Comparison of ENCODE assay signal across 9 cellular contexts in genomic region chr14:100825691-100826331, GRCh38. TPM values are rescaled to one million over a fixed set of nuclear protein-coding genes. Genes with fewer than 3 reads are reported as not detected.
DNase-seq lines count a peak whose midpoint lies in the region; ATAC-seq and TF ChIP-seq lines count a peak whose summit lies in the region.
"Had no signal": no experiment of that assay in that cellular context is flagged by ENCODE, and none has a peak within 500 bp of the region (broad histone marks: within the 10 kb centered on the region; RNA-seq: fewer than 3 reads in every experiment).

TSS of gene MEG3 (plus strand) at chr14:100826118.

- ATAC-seq in CD4-positive, alpha-beta T cell (ENCODE audit: poor library complexity) = no peak
- ATAC-seq in activated CD8-positive, alpha-beta T cell treated with anti-CD3 and anti-CD28 coated beads for 36 hours = no peak

- intact Hi-C loops in CD4-positive, alpha-beta T cell (cut with DNase I, micrococcal nuclease) = no loop called here
- intact Hi-C loops in activated CD8-positive, alpha-beta T cell treated with anti-CD3 and anti-CD28 coated beads for 36 hours (cut with micrococcal nuclease) = no loop called here

- TF ChIP-seq CTCF in CD4-positive, alpha-beta T cell (IDR thresholded peaks at IDR 0.05) = no peak
- no peak for TF ChIP-seq CTCF in activated CD8-positive, alpha-beta T cell treated with anti-CD3 and anti-CD28 coated beads for 36 hours (IDR thresholded peaks at IDR 0.05)

- peaks cover 38% of the 10 kb centered on the region for H3K27me3 ChIP-seq in CD4-positive, alpha-beta T cell (ENCODE audit: control insufficient read depth, insufficient read depth, low read length)

- no peaks in the 10 kb centered on the region for H3K9me3 ChIP-seq in CD4-positive, alpha-beta T cell (ENCODE audit: control insufficient read depth, low read length)

- H3K27ac Mint-ChIP-seq in CD4-positive, alpha-beta T cell = no peak within 1 kb of the TSS
- H3K27ac Mint-ChIP-seq in activated CD8-positive, alpha-beta T cell treated with anti-CD3 and anti-CD28 coated beads for 36 hours = no peak within 1 kb of the TSS
- H3K27ac Mint-ChIP-seq: dendritic cell treated with granulocyte-macrophage colony-stimulating factor and Interleukin-4, amounts not matched to agents 40 ng/mL and 50 ng/mL, for 4 days had no signal

- peak; percentile 37 for DNase-seq in GM04503 (ENCODE audit: low read depth)
- DNase-seq in astrocyte of the hippocampus (ENCODE audit: low read depth, low spot score) = peak; percentile 90
- DNase-seq in inferior parietal cortex (ENCODE audit: extremely low spot score) = peak; percentile 36
- DNase-seq in smooth muscle cell of the brain vasculature (ENCODE audit: low read depth, low spot score) = peak; percentile 67
- DNase-seq in CD4-positive, alpha-beta T cell = no peak
- DNase-seq in T-helper 2 cell = no peak
- no peak for DNase-seq in activated CD8-positive, alpha-beta T cell treated with anti-CD3 and anti-CD28 coated beads for 36 hours
- DNase-seq in activated CD4-positive, alpha-beta T cell treated with anti-CD3 and anti-CD28 coated beads, Interleukin-2, amount 50 U/mL, for 48 hours = no peak

- H3K36me3 Mint-ChIP-seq in CD4-positive, alpha-beta T cell (ENCODE audit: low read depth) = no peaks in the 10 kb centered on the region
- H3K36me3 Mint-ChIP-seq in activated CD8-positive, alpha-beta T cell treated with anti-CD3 and anti-CD28 coated beads for 36 hours (ENCODE audit: low read depth) = no peaks in the 10 kb centered on the region

- H3K4me1 Mint-ChIP-seq in CD4-positive, alpha-beta T cell (ENCODE audit: low read depth) = no peaks in the 10 kb centered on the region
- peaks cover 5% of the 10 kb centered on the region for H3K4me1 Mint-ChIP-seq in activated CD8-positive, alpha-beta T cell treated with anti-CD3 and anti-CD28 coated beads for 36 hours (ENCODE audit: low read depth)

- H3K4me3 Mint-ChIP-seq in CD4-positive, alpha-beta T cell = no peak within 1 kb of the TSS
- H3K4me3 Mint-ChIP-seq in activated CD8-positive, alpha-beta T cell treated with anti-CD3 and anti-CD28 coated beads for 36 hours = no peak within 1 kb of the TSS
- H3K4me3 Mint-ChIP-seq: dendritic cell treated with granulocyte-macrophage colony-stimulating factor and Interleukin-4, amounts not matched to agents 40 ng/mL and 50 ng/mL, for 4 days had no signal

- H3K27ac ChIP-seq in CD4-positive, alpha-beta T cell (ENCODE audit: low read depth, low read length) = no peak within 1 kb of the TSS

- CTCF ChIA-PET in CD4-positive, alpha-beta T cell (lab: Charles Lee) = no interaction called here
- CTCF ChIA-PET in activated CD8-positive, alpha-beta T cell treated with anti-CD3 and anti-CD28 coated beads for 36 hours (lab: Charles Lee) = no interaction called here

- peaks cover 70% of the 10 kb centered on the region for H3K27me3 Mint-ChIP-seq in CD4-positive, alpha-beta T cell
- peaks cover 37% of the 10 kb centered on the region for H3K27me3 Mint-ChIP-seq in activated CD8-positive, alpha-beta T cell treated with anti-CD3 and anti-CD28 coated beads for 36 hours

- POLR2A ChIA-PET in CD4-positive, alpha-beta T cell (lab: Charles Lee) = no interaction called here
- POLR2A ChIA-PET in activated CD8-positive, alpha-beta T cell treated with anti-CD3 and anti-CD28 coated beads for 36 hours (lab: Charles Lee) = no interaction called here

- no peaks in the 10 kb centered on the region for H3K9me3 Mint-ChIP-seq in CD4-positive, alpha-beta T cell
- H3K9me3 Mint-ChIP-seq in activated CD8-positive, alpha-beta T cell treated with anti-CD3 and anti-CD28 coated beads for 36 hours = peaks cover 3% of the 10 kb centered on the region

RNA-seq across cellular contexts. Expression of gene MEG3, which starts in this region (rescaled TPM):
- not detected for total RNA-seq in CD4-positive, alpha-beta T cell
- not detected for total RNA-seq in activated CD8-positive, alpha-beta T cell treated with anti-CD3 and anti-CD28 coated beads for 36 hours

Comparison
In these comparisons a context has a peak if more than half of its experiments do, and no peak if none do; other contexts are left out.
1. DNase-seq: peak in GM04503 (single experiment), astrocyte of the hippocampus (single experiment), inferior parietal cortex (single experiment) and smooth muscle cell of the brain vasculature (single experiment); none in CD4-positive, alpha-beta T cell (0 of 10), T-helper 2 cell (0 of 5), activated CD8-positive, alpha-beta T cell treated with anti-CD3 and anti-CD28 coated beads for 36 hours (single experiment) and activated CD4-positive, alpha-beta T cell treated with anti-CD3 and anti-CD28 coated beads, Interleukin-2, amount 50 U/mL, for 48 hours (0 of 2).